21 cellular contexts compared by ENCODE assay signal in genomic region chr10:42112331-42113157, GRCh38.
DNase-seq lines count a peak whose midpoint lies in the region; ATAC-seq and TF ChIP-seq lines count a peak whose summit lies in the region.
"Had no signal": no experiment of that assay in that cellular context is flagged by ENCODE, and none has a peak within 500 bp of the region (broad histone marks: within the 10 kb centered on the region; RNA-seq: fewer than 3 reads in every experiment).

No MANE protein-coding gene starts in this region.

- no peak overlapping the region for H3K27ac ChIP-seq in lower lobe of right lung
- H3K27ac ChIP-seq: BLaER1 treated with 17β-estradiol and CSF1 and Interleukin-3, amounts not matched to agents 10 nM and 100 nM; GM23248 had no signal

- no peaks in the 10 kb centered on the region for H3K27me3 Mint-ChIP-seq in glutamatergic neuron (ENCODE audit: unreplicated experiment)
- H3K27me3 Mint-ChIP-seq: B cell, IgD-negative memory B cell had no signal

- no peak overlapping the region for H3K4me3 ChIP-seq in H7 (ENCODE audit: insufficient read depth, low read depth, low read length)
- H3K4me3 ChIP-seq in lower lobe of right lung = no peak overlapping the region
- H3K4me3 ChIP-seq: BLaER1 treated with 17β-estradiol and CSF1 and Interleukin-3, amounts not matched to agents 10 nM and 100 nM; GM23248 had no signal

- H3K9me3 Mint-ChIP-seq in glutamatergic neuron (ENCODE audit: unreplicated experiment) = peaks cover 6% of the 10 kb centered on the region

- intact Hi-C loops in lower lobe of right lung (cut with DNase I) = no loop called here

- H3K27me3 ChIP-seq in H7 (ENCODE audit: control insufficient read depth, insufficient read depth, low read length) = no peaks in the 10 kb centered on the region
- H3K27me3 ChIP-seq in lower lobe of right lung (ENCODE audit: low read depth) = no peaks in the 10 kb centered on the region
- H3K27me3 ChIP-seq: BLaER1 treated with 17β-estradiol and CSF1 and Interleukin-3, amounts not matched to agents 10 nM and 100 nM had no signal

- no peak for TF ChIP-seq CTCF in lower lobe of right lung (IDR thresholded peaks at IDR 0.05)
- TF ChIP-seq CTCF in glutamatergic neuron (IDR thresholded peaks at IDR 0.05; ENCODE audit: partially characterized antibody, unreplicated experiment) = no peak

- no peaks in the 10 kb centered on the region for H3K4me1 Mint-ChIP-seq in glutamatergic neuron (ENCODE audit: low read depth, unreplicated experiment)
- H3K4me1 Mint-ChIP-seq: B cell, IgD-negative memory B cell had no signal

- DNase-seq in activated naive CD4-positive, alpha-beta T cell treated with anti-CD3 and anti-CD28 coated beads, Interleukin-2, amount 50 U/mL, for 16 hours = peak; percentile 9
- no peak for DNase-seq in activated naive CD4-positive, alpha-beta T cell (lab: John Stamatoyannopoulos, UW)
- DNase-seq in H7 (peak; percentile 1), lower lobe of right lung (peak; percentile 29), anterior cingulate cortex (lab: John Stamatoyannopoulos, UW) (no peak), glutamatergic neuron (no peak)
- DNase-seq: 8988T; Calu3; CD8-positive, alpha-beta T cell; DMS 273 treated with DMSO at 0.1 percent for 48 hours; DMS53; DND-41; EL; GM23248; HFFc6 had no signal

- H3K4me1 ChIP-seq in lower lobe of right lung = no peaks in the 10 kb centered on the region
- H3K4me1 ChIP-seq: BLaER1 treated with 17β-estradiol and CSF1 and Interleukin-3, amounts not matched to agents 10 nM and 100 nM had no signal

- ATAC-seq in lower lobe of right lung (no peak), HG02938 (IDR thresholded peaks at IDR 0.05; ENCODE audit: unreplicated experiment) (no peak)
- ATAC-seq: CD8-positive, alpha-beta T cell; HCT116; HepG2 had no signal

- no peaks in the 10 kb centered on the region for H3K9me3 ChIP-seq in lower lobe of right lung

- no peak overlapping the region for H3K4me3 Mint-ChIP-seq in glutamatergic neuron (ENCODE audit: unreplicated experiment)
- H3K4me3 Mint-ChIP-seq: B cell; CD8-positive, alpha-beta T cell; HFFc6; IgD-negative memory B cell had no signal

- H3K27ac Mint-ChIP-seq in glutamatergic neuron (ENCODE audit: unreplicated experiment) = no peak overlapping the region
- H3K27ac Mint-ChIP-seq: B cell; CD8-positive, alpha-beta T cell; HFFc6 had no signal

- no peaks in the 10 kb centered on the region for H3K36me3 ChIP-seq in H7 (replicated peaks; ENCODE audit: control insufficient read depth, insufficient read depth, low read length)
- no peaks in the 10 kb centered on the region for H3K36me3 ChIP-seq in lower lobe of right lung
- H3K36me3 ChIP-seq: BLaER1 treated with 17β-estradiol and CSF1 and Interleukin-3, amounts not matched to agents 10 nM and 100 nM had no signal

- no peaks in the 10 kb centered on the region for H3K36me3 Mint-ChIP-seq in glutamatergic neuron (ENCODE audit: unreplicated experiment)
- H3K36me3 Mint-ChIP-seq: CD8-positive, alpha-beta T cell had no signal

Comparison
In these comparisons a context has a peak if more than half of its experiments do, and no peak if none do; other contexts are left out.
1. DNase-seq: peak in activated naive CD4-positive, alpha-beta T cell treated with anti-CD3 and anti-CD28 coated beads, Interleukin-2, amount 50 U/mL, for 16 hours (single experiment), H7 (single experiment) and lower lobe of right lung (single experiment); none in activated naive CD4-positive, alpha-beta T cell (0 of 4), anterior cingulate cortex (0 of 58) and glutamatergic neuron (single experiment).